Comparison of ENCODE assay signal across 31 cellular contexts in genomic region chr15:94079459-94079858, GRCh38.
"Had no signal": no experiment of that assay in that cellular context is flagged by ENCODE, and none has a peak within 500 bp of the region (broad histone marks: within the 10 kb centered on the region; RNA-seq: fewer than 3 reads in every experiment).

No MANE protein-coding gene starts in this region.

- H3K27ac Mint-ChIP-seq: mesothelial cell of epicardium; naive B cell; natural killer cell; nephron progenitor cell; neural progenitor cell; progenitor cell of endocrine pancreas; stimulated activated effector memory CD8-positive, alpha-beta T cell treated with anti-CD3 and anti-CD28 coated beads, Interleukin-12 subunit alpha, Interleukin-12 subunit beta, amount 100 ng/mL, for 72 hours; stimulated activated naive CD8-positive, alpha-beta T cell treated with anti-CD3 and anti-CD28 coated beads, Interleukin-15, Interleukin-2, amounts not matched to agents 100 ng/mL and 50 ng/mL, for 24 hours had no signal

- H3K4me3 Mint-ChIP-seq: mesothelial cell of epicardium; naive B cell; natural killer cell; nephron progenitor cell; neural progenitor cell; stimulated activated effector memory CD8-positive, alpha-beta T cell treated with anti-CD3 and anti-CD28 coated beads, Interleukin-12 subunit alpha, Interleukin-12 subunit beta, amount 100 ng/mL, for 72 hours; stimulated activated naive CD8-positive, alpha-beta T cell treated with anti-CD3 and anti-CD28 coated beads, Interleukin-15, Interleukin-2, amounts not matched to agents 100 ng/mL and 50 ng/mL, for 24 hours had no signal

- H3K27ac ChIP-seq: hepatocyte, left lung, neural progenitor cell, neutrophil, ovary, thoracic aorta, tibial artery, uterus had no signal

- H3K4me1 Mint-ChIP-seq: naive B cell had no signal

- H3K4me1 ChIP-seq: left lung, neural progenitor cell, tibial artery had no signal

- H3K27me3 ChIP-seq: hepatocyte, left lung, neural progenitor cell, neutrophil, ovary, suprapubic skin, tibial artery, uterus had no signal

- ATAC-seq: left cardiac atrium; left lung; natural killer cell; right cardiac atrium; sciatic nerve; stimulated activated effector memory CD8-positive, alpha-beta T cell treated with anti-CD3 and anti-CD28 coated beads, Interleukin-12 subunit alpha, Interleukin-12 subunit beta, amount 100 ng/mL, for 72 hours had no signal

- H3K9me3 Mint-ChIP-seq: mesothelial cell of epicardium; naive B cell; natural killer cell; nephron progenitor cell; neural progenitor cell; stimulated activated naive CD8-positive, alpha-beta T cell treated with anti-CD3 and anti-CD28 coated beads, Interleukin-15, Interleukin-2, amounts not matched to agents 100 ng/mL and 50 ng/mL, for 24 hours had no signal

- H3K4me3 ChIP-seq: hepatocyte, left lung, lung, neural progenitor cell, ovary, skin epidermis, thoracic aorta, tibial artery, uterus had no signal

- DNase-seq: islet precursor cell; kidney glomerular epithelial cell; left cardiac atrium; left lung; mesendoderm; naive B cell; natural killer cell; nephron progenitor cell; ovary; retina; right cardiac atrium; stimulated activated CD4-positive, alpha-beta T cell treated with anti-CD3 and anti-CD28 coated beads, Interleukin-12 subunit alpha, Interleukin-12 subunit beta, amount 100 ng/mL, for 4 hours; stimulated activated CD4-positive, alpha-beta T cell treated with anti-CD3 and anti-CD28 coated beads, Interleukin-15, amount 100 ng/mL, for 24 hours; stimulated activated CD4-positive, alpha-beta T cell treated with anti-CD3 and anti-CD28 coated beads, Interleukin-2, amount 100 ng/mL, for 24 hours; stimulated activated CD4-positive, alpha-beta T cell treated with anti-CD3 and anti-CD28 coated beads, Interleukin-4, amount 100 ng/mL, for 24 hours; stimulated activated naive CD4-positive, alpha-beta T cell; tibial artery; trophoblast cell; uterus had no signal

- H3K9me3 ChIP-seq: left lung, neutrophil, ovary, suprapubic skin, thoracic aorta, tibial artery, uterus had no signal

- H3K27me3 Mint-ChIP-seq: stimulated activated naive CD8-positive, alpha-beta T cell treated with anti-CD3 and anti-CD28 coated beads, Interleukin-15, Interleukin-2, amounts not matched to agents 100 ng/mL and 50 ng/mL, for 24 hours had no signal

- H3K36me3 ChIP-seq: left lung, neural progenitor cell, neutrophil, ovary, suprapubic skin, thoracic aorta, tibial artery, uterus had no signal

- H3K36me3 Mint-ChIP-seq: mesothelial cell of epicardium; naive B cell; natural killer cell; neural progenitor cell; stimulated activated effector memory CD8-positive, alpha-beta T cell treated with anti-CD3 and anti-CD28 coated beads, Interleukin-12 subunit alpha, Interleukin-12 subunit beta, amount 100 ng/mL, for 72 hours had no signal
